Comparison of ENCODE assay signal across 10 cellular contexts in the genomic region with DNA sequence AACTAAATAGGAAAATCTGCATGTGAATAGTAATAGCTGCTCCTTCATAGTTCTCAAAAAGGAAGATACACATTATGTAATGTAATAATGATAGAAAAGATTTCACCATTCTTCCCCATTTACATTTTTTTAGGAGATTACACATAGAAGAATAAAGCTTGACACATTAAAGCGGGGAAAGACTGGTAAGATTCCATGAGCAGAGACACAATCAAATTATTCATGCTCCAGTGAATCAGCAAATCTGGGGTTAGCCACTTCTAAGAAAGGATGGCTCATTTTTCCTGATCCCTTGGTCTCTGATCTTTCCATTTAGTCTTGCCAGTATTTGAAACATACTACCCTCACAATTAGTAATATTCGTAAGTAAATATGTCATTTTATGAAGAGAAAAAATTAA.
DNase-seq lines count a peak whose midpoint lies in the region; TF ChIP-seq lines count a peak whose summit lies in the region.
"Had no signal": no experiment of that assay in that cellular context is flagged by ENCODE, and none has a peak within 500 bp of the region (broad histone marks: within the 10 kb centered on the region; RNA-seq: fewer than 3 reads in every experiment).

No MANE protein-coding gene starts in this region.

- TF ChIP-seq CTCF in VCaP (conservative IDR thresholded peaks at IDR 0.05): no peak
- no peak for TF ChIP-seq CTCF in foreskin fibroblast (IDR thresholded peaks at IDR 0.05; ENCODE audit: low read depth, low read length)

- no peak overlapping the region for H3K4me3 Mint-ChIP-seq in activated naive CD8-positive, alpha-beta T cell
- H3K4me3 Mint-ChIP-seq in activated naive CD8-positive, alpha-beta T cell treated with anti-CD3 and anti-CD28 coated beads for 36 hours: no peak overlapping the region
- H3K4me3 Mint-ChIP-seq in activated naive CD4-positive, alpha-beta T cell treated with anti-CD3 and anti-CD28 coated beads for 36 hours: no peak overlapping the region

- peaks cover 1% of the 10 kb centered on the region for H3K4me1 Mint-ChIP-seq in activated naive CD8-positive, alpha-beta T cell (ENCODE audit: low read depth)
- H3K4me1 Mint-ChIP-seq in activated naive CD8-positive, alpha-beta T cell treated with anti-CD3 and anti-CD28 coated beads for 36 hours: peaks cover 6% of the 10 kb centered on the region
- peaks cover 6% of the 10 kb centered on the region for H3K4me1 Mint-ChIP-seq in activated naive CD4-positive, alpha-beta T cell treated with anti-CD3 and anti-CD28 coated beads for 36 hours (ENCODE audit: low read depth)

- CTCF ChIA-PET in activated naive CD4-positive, alpha-beta T cell treated with anti-CD3 and anti-CD28 coated beads for 36 hours (lab: Charles Lee): interaction anchor here (0.6 to 1.8 kb wide), 9 partner anchors 10 to 296 kb away, joined by 3 to 7 read pairs (median 3); no protein-coding TSS in a partner anchor

- H3K27ac ChIP-seq in VCaP (peak overlapping the region; percentile 14; the same call in 1 of the 2 replicates), substantia nigra (ENCODE audit: low read depth, low read length, poor library complexity, severe bottlenecking) (peak overlapping the region; percentile 84)
- H3K27ac ChIP-seq: vagina had no signal

- H3K27ac Mint-ChIP-seq in activated naive CD8-positive, alpha-beta T cell: peak overlapping the region; percentile 1
- H3K27ac Mint-ChIP-seq in activated naive CD8-positive, alpha-beta T cell treated with anti-CD3 and anti-CD28 coated beads for 36 hours: no peak overlapping the region
- no peak overlapping the region for H3K27ac Mint-ChIP-seq in activated naive CD4-positive, alpha-beta T cell treated with anti-CD3 and anti-CD28 coated beads for 36 hours

- H3K27me3 Mint-ChIP-seq in activated naive CD8-positive, alpha-beta T cell: no peaks in the 10 kb centered on the region
- no peaks in the 10 kb centered on the region for H3K27me3 Mint-ChIP-seq in activated naive CD8-positive, alpha-beta T cell treated with anti-CD3 and anti-CD28 coated beads for 36 hours
- H3K27me3 Mint-ChIP-seq in activated naive CD4-positive, alpha-beta T cell treated with anti-CD3 and anti-CD28 coated beads for 36 hours (ENCODE audit: low read depth): no peaks in the 10 kb centered on the region

- intact Hi-C loops in activated naive CD4-positive, alpha-beta T cell treated with anti-CD3 and anti-CD28 coated beads for 36 hours (cut with micrococcal nuclease): loop anchor here (1.0 kb wide), 1 partner anchor 205 kb away; no protein-coding TSS in a partner anchor

- H3K4me3 ChIP-seq in foreskin fibroblast (ENCODE audit: low read depth in 1 of 2, low read length in 2 of 2): no peak overlapping the region
- H3K4me3 ChIP-seq: vagina had no signal

- DNase-seq in activated naive CD8-positive, alpha-beta T cell treated with anti-CD3 and anti-CD28 coated beads for 36 hours: no peak
- peak; percentile 25 to 60 for DNase-seq in foreskin fibroblast
- DNase-seq in substantia nigra (lab: John Stamatoyannopoulos, UW): peak in 1 of 49 donors; percentile 1
- no peak for DNase-seq in stimulated activated CD4-positive, alpha-beta T cell treated with anti-CD3 and anti-CD28 coated beads, Interleukin-4, amount 100 ng/mL, for 4 hours
- DNase-seq in activated naive CD4-positive, alpha-beta T cell treated with anti-CD3 and anti-CD28 coated beads for 36 hours: no peak
- no peak for DNase-seq in activated effector memory CD4-positive, alpha-beta T cell treated with anti-CD3 and anti-CD28 coated beads, Interleukin-2, amount 50 U/mL, for 16 hours
- DNase-seq: aorta had no signal

- no peaks in the 10 kb centered on the region for H3K9me3 Mint-ChIP-seq in activated naive CD8-positive, alpha-beta T cell (ENCODE audit: low read depth)
- H3K9me3 Mint-ChIP-seq in activated naive CD8-positive, alpha-beta T cell treated with anti-CD3 and anti-CD28 coated beads for 36 hours: no peaks in the 10 kb centered on the region
- no peaks in the 10 kb centered on the region for H3K9me3 Mint-ChIP-seq in activated naive CD4-positive, alpha-beta T cell treated with anti-CD3 and anti-CD28 coated beads for 36 hours

- H3K36me3 Mint-ChIP-seq in activated naive CD8-positive, alpha-beta T cell: peaks cover 2% of the 10 kb centered on the region
- H3K36me3 Mint-ChIP-seq in activated naive CD8-positive, alpha-beta T cell treated with anti-CD3 and anti-CD28 coated beads for 36 hours: peaks cover 4% of the 10 kb centered on the region
- peaks cover 8% of the 10 kb centered on the region for H3K36me3 Mint-ChIP-seq in activated naive CD4-positive, alpha-beta T cell treated with anti-CD3 and anti-CD28 coated beads for 36 hours (ENCODE audit: low read depth)

Comparison
In these comparisons a context has a peak if more than half of its experiments do, and no peak if none do; other contexts are left out.
1. DNase-seq: peak in foreskin fibroblast (2 of 2); none in activated naive CD8-positive, alpha-beta T cell treated with anti-CD3 and anti-CD28 coated beads for 36 hours (single experiment), stimulated activated CD4-positive, alpha-beta T cell treated with anti-CD3 and anti-CD28 coated beads, Interleukin-4, amount 100 ng/mL, for 4 hours (0 of 2), activated naive CD4-positive, alpha-beta T cell treated with anti-CD3 and anti-CD28 coated beads for 36 hours (single experiment) and activated effector memory CD4-positive, alpha-beta T cell treated with anti-CD3 and anti-CD28 coated beads, Interleukin-2, amount 50 U/mL, for 16 hours (single experiment).